ENCODE assay signal across 1 cellular context in the genomic region with DNA sequence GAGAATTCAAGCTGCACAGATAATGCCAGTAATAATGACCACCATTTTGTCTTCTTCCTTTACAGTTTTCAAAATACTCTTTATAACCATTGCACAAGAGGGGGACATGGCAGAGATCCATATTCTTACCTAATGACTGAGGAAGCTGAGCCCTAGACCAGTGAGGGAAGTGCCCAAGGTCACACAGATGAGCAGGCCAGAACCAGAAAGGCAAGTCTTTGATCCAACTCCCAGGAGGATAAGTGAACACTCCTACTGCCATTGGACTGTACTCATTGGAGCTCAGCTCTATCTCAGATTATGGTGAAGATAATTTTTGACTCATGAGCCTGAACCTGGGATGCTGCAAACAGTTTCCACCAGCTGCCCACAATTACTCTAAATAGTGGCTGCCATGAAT.
TF ChIP-seq lines count a peak whose summit lies in the region.

No MANE protein-coding gene starts in this region.

TF ChIP-seq in HepG2, 621 proteins besides CTCF, POLR2A, EP300 and RAD21:
- TF ChIP-seq CENPX (CRISPR knock-in tag; IDR thresholded peaks at IDR 0.05) (no peak), PAF1 (CRISPR knock-in tag; IDR thresholded peaks at IDR 0.05) (no peak), NKX3-1 (CRISPR knock-in tag; IDR thresholded peaks at IDR 0.05) (no peak), ZNF75D (CRISPR knock-in tag; IDR thresholded peaks at IDR 0.05; ENCODE audit: borderline replicate concordance) (no peak), KDM4B (CRISPR knock-in tag; IDR thresholded peaks at IDR 0.05) (no peak), ZNF652 (CRISPR knock-in tag; IDR thresholded peaks at IDR 0.05; ENCODE audit: borderline replicate concordance, low read depth) (no peak), ARNT (IDR thresholded peaks at IDR 0.05) (no peak), ZNF496 (CRISPR knock-in tag; IDR thresholded peaks at IDR 0.05; ENCODE audit: insufficient replicate concordance) (no peak)
- TF ChIP-seq, protein P1, sequence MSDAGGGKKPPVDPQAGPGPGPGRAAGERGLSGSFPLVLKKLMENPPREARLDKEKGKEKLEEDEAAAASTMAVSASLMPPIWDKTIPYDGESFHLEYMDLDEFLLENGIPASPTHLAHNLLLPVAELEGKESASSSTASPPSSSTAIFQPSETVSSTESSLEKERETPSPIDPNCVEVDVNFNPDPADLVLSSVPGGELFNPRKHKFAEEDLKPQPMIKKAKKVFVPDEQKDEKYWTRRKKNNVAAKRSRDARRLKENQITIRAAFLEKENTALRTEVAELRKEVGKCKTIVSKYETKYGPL (CRISPR knock-in tag; IDR thresholded peaks at IDR 0.05), result no peak
- TF ChIP-seq, protein P2, sequence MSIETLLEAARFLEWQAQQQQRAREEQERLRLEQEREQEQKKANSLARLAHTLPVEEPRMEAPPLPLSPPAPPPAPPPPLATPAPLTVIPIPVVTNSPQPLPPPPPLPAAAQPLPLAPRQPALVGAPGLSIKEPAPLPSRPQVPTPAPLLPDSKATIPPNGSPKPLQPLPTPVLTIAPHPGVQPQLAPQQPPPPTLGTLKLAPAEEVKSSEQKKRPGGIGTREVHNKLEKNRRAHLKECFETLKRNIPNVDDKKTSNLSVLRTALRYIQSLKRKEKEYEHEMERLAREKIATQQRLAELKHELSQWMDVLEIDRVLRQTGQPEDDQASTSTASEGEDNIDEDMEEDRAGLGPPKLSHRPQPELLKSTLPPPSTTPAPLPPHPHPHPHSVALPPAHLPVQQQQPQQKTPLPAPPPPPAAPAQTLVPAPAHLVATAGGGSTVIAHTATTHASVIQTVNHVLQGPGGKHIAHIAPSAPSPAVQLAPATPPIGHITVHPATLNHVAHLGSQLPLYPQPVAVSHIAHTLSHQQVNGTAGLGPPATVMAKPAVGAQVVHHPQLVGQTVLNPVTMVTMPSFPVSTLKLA (IDR thresholded peaks at IDR 0.05), result no peak
- TF ChIP-seq, protein P3, sequence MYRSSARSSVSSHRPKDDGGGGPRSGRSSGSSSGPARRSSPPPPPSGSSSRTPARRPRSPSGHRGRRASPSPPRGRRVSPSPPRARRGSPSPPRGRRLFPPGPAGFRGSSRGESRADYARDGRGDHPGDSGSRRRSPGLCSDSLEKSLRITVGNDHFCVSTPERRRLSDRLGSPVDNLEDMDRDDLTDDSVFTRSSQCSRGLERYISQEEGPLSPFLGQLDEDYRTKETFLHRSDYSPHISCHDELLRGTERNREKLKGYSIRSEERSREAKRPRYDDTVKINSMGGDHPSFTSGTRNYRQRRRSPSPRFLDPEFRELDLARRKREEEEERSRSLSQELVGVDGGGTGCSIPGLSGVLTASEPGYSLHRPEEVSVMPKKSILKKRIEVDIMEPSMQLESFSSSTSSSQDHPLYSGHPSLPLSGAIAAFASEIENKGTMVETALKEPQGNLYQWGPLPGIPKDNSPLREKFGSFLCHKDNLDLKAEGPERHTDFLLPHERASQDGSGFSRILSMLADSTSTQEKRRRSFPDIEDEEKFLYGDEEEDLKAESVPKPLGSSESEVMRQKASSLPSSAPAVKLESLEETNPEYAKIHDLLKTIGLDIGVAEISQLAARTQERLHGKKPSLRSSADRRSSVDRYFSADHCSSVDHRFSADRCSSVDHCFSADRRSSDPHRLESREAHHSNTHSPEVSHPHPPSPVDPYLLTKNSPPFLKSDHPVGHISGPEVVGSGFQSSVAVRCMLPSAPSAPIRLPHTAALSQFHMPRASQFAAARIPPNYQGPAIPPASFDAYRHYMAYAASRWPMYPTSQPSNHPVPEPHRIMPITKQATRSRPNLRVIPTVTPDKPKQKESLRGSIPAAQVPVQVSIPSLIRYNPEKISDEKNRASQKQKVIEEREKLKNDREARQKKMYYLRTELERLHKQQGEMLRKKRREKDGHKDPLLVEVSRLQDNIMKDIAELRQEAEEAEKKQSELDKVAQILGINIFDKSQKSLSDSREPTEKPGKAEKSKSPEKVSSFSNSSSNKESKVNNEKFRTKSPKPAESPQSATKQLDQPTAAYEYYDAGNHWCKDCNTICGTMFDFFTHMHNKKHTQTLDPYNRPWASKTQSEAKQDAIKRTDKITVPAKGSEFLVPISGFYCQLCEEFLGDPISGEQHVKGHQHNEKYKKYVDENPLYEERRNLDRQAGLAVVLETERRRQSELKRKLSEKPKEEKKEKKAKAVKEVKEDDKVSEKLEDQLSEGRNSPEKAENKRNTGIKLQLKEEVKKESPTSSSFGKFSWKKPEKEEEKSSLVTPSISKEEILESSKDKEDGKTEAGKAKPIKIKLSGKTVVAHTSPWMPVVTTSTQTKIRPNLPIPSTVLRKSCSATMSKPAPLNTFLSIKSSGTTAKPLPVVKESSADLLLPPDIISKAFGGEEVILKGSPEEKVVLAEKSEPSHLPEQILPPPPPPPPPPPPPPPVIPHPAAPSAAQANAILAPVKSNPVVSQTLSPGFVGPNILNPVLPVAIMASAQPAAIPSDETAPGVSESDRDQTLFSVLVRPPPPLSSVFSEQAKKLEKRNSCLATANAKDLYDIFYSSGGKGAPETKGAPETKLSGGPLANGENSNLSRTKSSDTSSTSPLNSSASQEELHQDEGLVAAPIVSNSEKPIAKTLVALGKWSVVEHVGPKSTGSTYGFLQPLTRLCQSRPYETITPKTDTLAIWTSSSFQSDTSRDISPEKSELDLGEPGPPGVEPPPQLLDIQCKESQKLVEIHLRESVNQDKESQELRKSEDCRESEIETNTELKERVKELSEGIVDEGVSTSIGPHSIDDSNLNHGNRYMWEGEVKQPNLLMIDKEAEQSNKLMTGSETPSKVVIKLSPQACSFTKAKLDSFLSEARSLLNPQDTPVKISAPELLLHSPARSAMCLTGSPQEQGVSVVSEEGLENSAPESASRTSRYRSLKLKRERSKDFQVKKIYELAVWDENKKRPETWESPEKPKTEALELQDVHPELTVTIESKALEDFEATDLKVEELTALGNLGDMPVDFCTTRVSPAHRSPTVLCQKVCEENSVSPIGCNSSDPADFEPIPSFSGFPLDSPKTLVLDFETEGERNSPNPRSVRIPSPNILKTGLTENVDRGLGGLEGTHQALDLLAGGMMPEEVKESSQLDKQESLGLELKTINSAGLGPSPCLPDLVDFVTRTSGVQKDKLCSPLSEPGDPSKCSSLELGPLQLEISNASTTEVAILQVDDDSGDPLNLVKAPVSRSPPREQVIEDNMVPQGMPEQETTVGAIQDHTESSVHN (CRISPR knock-in tag; IDR thresholded peaks at IDR 0.05), result no peak
- TF ChIP-seq, protein P4, sequence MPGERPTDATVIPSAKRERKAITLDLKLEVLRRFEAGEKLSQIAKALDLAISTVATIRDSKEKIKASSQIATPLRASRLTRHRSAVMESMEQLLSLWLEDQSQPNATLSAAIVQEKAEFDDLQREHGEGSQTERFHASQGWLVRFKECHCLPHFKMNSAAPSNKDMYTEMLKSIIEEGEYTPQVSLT (CRISPR knock-in tag; IDR thresholded peaks at IDR 0.05; ENCODE audit: borderline replicate concordance, low read depth), result no peak
- TF ChIP-seq, protein P5, sequence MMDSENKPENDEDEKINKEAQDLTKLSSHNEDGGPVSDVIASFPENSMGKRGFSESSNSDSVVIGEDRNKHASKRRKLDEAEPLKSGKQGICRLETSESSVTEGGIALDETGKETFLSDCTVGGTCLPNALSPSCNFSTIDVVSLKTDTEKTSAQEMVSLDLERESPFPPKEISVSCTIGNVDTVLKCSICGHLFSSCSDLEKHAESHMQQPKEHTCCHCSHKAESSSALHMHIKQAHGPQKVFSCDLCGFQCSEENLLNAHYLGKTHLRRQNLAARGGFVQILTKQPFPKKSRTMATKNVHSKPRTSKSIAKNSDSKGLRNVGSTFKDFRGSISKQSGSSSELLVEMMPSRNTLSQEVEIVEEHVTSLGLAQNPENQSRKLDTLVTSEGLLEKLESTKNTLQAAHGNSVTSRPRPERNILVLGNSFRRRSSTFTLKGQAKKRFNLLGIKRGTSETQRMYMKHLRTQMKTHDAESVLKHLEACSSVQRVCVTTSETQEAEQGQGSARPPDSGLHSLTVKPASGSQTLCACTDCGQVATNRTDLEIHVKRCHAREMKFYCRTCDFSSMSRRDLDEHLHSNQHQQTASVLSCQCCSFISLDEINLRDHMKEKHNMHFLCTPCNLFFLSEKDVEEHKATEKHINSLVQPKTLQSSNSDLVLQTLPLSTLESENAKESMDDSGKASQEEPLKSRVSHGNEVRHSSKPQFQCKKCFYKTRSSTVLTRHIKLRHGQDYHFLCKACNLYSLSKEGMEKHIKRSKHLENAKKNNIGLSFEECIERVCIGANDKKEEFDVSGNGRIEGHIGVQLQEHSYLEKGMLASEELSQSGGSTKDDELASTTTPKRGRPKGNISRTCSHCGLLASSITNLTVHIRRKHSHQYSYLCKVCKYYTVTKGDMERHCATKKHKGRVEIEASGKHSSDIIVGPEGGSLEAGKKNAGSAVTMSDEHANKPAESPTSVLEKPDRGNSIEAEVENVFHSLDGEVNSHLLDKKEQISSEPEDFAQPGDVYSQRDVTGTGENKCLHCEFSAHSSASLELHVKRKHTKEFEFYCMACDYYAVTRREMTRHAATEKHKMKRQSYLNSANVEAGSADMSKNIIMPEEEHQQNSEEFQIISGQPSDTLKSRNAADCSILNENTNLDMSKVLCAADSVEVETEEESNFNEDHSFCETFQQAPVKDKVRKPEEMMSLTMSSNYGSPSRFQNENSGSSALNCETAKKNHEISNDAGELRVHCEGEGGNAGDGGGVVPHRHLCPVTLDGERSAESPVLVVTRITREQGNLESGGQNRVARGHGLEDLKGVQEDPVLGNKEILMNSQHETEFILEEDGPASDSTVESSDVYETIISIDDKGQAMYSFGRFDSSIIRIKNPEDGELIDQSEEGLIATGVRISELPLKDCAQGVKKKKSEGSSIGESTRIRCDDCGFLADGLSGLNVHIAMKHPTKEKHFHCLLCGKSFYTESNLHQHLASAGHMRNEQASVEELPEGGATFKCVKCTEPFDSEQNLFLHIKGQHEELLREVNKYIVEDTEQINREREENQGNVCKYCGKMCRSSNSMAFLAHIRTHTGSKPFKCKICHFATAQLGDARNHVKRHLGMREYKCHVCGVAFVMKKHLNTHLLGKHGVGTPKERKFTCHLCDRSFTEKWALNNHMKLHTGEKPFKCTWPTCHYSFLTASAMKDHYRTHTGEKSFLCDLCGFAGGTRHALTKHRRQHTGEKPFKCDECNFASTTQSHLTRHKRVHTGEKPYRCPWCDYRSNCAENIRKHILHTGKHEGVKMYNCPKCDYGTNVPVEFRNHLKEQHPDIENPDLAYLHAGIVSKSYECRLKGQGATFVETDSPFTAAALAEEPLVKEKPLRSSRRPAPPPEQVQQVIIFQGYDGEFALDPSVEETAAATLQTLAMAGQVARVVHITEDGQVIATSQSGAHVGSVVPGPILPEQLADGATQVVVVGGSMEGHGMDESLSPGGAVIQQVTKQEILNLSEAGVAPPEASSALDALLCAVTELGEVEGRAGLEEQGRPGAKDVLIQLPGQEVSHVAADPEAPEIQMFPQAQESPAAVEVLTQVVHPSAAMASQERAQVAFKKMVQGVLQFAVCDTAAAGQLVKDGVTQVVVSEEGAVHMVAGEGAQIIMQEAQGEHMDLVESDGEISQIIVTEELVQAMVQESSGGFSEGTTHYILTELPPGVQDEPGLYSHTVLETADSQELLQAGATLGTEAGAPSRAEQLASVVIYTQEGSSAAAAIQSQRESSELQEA (CRISPR knock-in tag; IDR thresholded peaks at IDR 0.05; ENCODE audit: not compliant biosample characterization), result no peak
- TF ChIP-seq, protein P6, sequence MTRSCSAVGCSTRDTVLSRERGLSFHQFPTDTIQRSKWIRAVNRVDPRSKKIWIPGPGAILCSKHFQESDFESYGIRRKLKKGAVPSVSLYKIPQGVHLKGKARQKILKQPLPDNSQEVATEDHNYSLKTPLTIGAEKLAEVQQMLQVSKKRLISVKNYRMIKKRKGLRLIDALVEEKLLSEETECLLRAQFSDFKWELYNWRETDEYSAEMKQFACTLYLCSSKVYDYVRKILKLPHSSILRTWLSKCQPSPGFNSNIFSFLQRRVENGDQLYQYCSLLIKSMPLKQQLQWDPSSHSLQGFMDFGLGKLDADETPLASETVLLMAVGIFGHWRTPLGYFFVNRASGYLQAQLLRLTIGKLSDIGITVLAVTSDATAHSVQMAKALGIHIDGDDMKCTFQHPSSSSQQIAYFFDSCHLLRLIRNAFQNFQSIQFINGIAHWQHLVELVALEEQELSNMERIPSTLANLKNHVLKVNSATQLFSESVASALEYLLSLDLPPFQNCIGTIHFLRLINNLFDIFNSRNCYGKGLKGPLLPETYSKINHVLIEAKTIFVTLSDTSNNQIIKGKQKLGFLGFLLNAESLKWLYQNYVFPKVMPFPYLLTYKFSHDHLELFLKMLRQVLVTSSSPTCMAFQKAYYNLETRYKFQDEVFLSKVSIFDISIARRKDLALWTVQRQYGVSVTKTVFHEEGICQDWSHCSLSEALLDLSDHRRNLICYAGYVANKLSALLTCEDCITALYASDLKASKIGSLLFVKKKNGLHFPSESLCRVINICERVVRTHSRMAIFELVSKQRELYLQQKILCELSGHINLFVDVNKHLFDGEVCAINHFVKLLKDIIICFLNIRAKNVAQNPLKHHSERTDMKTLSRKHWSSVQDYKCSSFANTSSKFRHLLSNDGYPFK (CRISPR knock-in tag; IDR thresholded peaks at IDR 0.05; ENCODE audit: borderline replicate concordance), result no peak
